15 cellular contexts compared by ENCODE assay signal in genomic region chr20:60962367-60963045, GRCh38.
DNase-seq lines count a peak whose midpoint lies in the region; ATAC-seq and TF ChIP-seq lines count a peak whose summit lies in the region.
"Had no signal": no experiment of that assay in that cellular context is flagged by ENCODE, and none has a peak within 500 bp of the region (broad histone marks: within the 10 kb centered on the region; RNA-seq: fewer than 3 reads in every experiment).

No MANE protein-coding gene starts in this region.

- H3K9ac ChIP-seq in MM.1S (ENCODE audit: low read length) (no peak overlapping the region), endodermal cell (ENCODE audit: extremely low read depth, low read length, poor library complexity, severe bottlenecking) (no peak overlapping the region), neuronal stem cell (ENCODE audit: low read depth, low read length, poor library complexity) (no peak overlapping the region)

- H4K20me1 ChIP-seq in MM.1S (ENCODE audit: insufficient read depth, low read length), result no peaks in the 10 kb centered on the region

- H2BK12ac ChIP-seq in neuronal stem cell (ENCODE audit: low read length), result no peak overlapping the region

- no peaks in the 10 kb centered on the region for H3K79me1 ChIP-seq in neuronal stem cell (ENCODE audit: low read depth, low read length)

- no peaks in the 10 kb centered on the region for H3K79me2 ChIP-seq in MM.1S (ENCODE audit: low read length)

- no peak overlapping the region for H4K8ac ChIP-seq in neuronal stem cell (ENCODE audit: low read depth, low read length)

- no peaks in the 10 kb centered on the region for H3K36me3 Mint-ChIP-seq in endodermal cell (ENCODE audit: low read depth)
- H3K36me3 Mint-ChIP-seq: CD14-positive monocyte; CD8-positive, alpha-beta T cell had no signal

- TF ChIP-seq CTCF in MM.1S (IDR thresholded peaks at IDR 0.05; ENCODE audit: low read length), result no peak
- TF ChIP-seq CTCF in endodermal cell (conservative IDR thresholded peaks at IDR 0.05), result no peak

- H2AFZ ChIP-seq in MM.1S (ENCODE audit: low read length) (no peak overlapping the region), neuronal stem cell (ENCODE audit: low read length) (no peak overlapping the region)

- H3K9me2 ChIP-seq in MM.1S (replicated peaks; ENCODE audit: insufficient read depth, low read length), result no peaks in the 10 kb centered on the region

- peaks cover 49% of the 10 kb centered on the region for H3K27me3 Mint-ChIP-seq in endodermal cell (ENCODE audit: insufficient read depth)

- H3K4me1 Mint-ChIP-seq in endodermal cell, result peaks cover 10% of the 10 kb centered on the region
- H3K4me1 Mint-ChIP-seq: CD14-positive monocyte had no signal

- H3K4me1 ChIP-seq in MM.1S (ENCODE audit: low read length), result 0 out of 2 replicates have a peak, but pooled peaks cover 8% of the 10 kb centered on the region
- H3K4me1 ChIP-seq in endodermal cell (ENCODE audit: control insufficient read depth, insufficient read depth, low read length), result peaks cover 2% of the 10 kb centered on the region
- H3K4me1 ChIP-seq in neuronal stem cell (ENCODE audit: control insufficient read depth in 2 of 2, insufficient read depth in 1 of 2, low read depth in 1 of 2, low read length in 2 of 2), result no peaks in the 10 kb centered on the region

- no peaks in the 10 kb centered on the region for H3F3A ChIP-seq in MM.1S (ENCODE audit: insufficient read depth, low read length)

- no peak overlapping the region for H4K91ac ChIP-seq in neuronal stem cell (ENCODE audit: low read depth, low read length, poor library complexity)

- H3K14ac ChIP-seq in neuronal stem cell (ENCODE audit: low read length), result no peak overlapping the region

- DNase-seq in MM.1S, result peak; percentile 57
- peak; percentile 29 for DNase-seq in endodermal cell
- DNase-seq in neuronal stem cell (ENCODE audit: low spot score), result no peak
- no peak for DNase-seq in anterior cingulate cortex (lab: John Stamatoyannopoulos, UW)
- DNase-seq in medulla oblongata (ENCODE audit: extremely low spot score), result no peak
- DNase-seq: CD8-positive, alpha-beta T cell; COR-L47; DMS153; DMS79 treated with DMSO at 0.1 percent for 48 hours; EL; GDM1; GOT3; H9 had no signal

- no peak for ATAC-seq in HG02885 (IDR thresholded peaks at IDR 0.05; ENCODE audit: poor library complexity, unreplicated experiment)
- ATAC-seq: CD8-positive, alpha-beta T cell had no signal

- H3K27ac Mint-ChIP-seq in endodermal cell, result no peak overlapping the region
- H3K27ac Mint-ChIP-seq: CD14-positive monocyte; CD8-positive, alpha-beta T cell had no signal

- H2BK5ac ChIP-seq in neuronal stem cell (ENCODE audit: low read length), result no peak overlapping the region

- H3K9me3 ChIP-seq in MM.1S (replicated peaks; ENCODE audit: insufficient read depth, low read length) (no peaks in the 10 kb centered on the region), endodermal cell (ENCODE audit: control insufficient read depth, low read length) (no peaks in the 10 kb centered on the region), neuronal stem cell (replicated peaks in 1 of 2; ENCODE audit: control insufficient read depth in 2 of 2, insufficient read depth in 1 of 2, low read depth in 1 of 2, low read length in 2 of 2) (no peaks in the 10 kb centered on the region)

- no peaks in the 10 kb centered on the region for H3K27me3 ChIP-seq in MM.1S (replicated peaks; ENCODE audit: insufficient read depth, low read length)
- H3K27me3 ChIP-seq in endodermal cell (ENCODE audit: control insufficient read depth, insufficient read depth, low read length, poor library complexity, severe bottlenecking), result no peaks in the 10 kb centered on the region
- no peaks in the 10 kb centered on the region for H3K27me3 ChIP-seq in neuronal stem cell (ENCODE audit: control insufficient read depth in 3 of 3, insufficient read depth in 3 of 3, low read depth in 1 of 3, low read length in 3 of 3)

- no peak overlapping the region for H2BK15ac ChIP-seq in neuronal stem cell (ENCODE audit: low read length)

- H3K18ac ChIP-seq in neuronal stem cell (ENCODE audit: low read length), result peak overlapping the region; percentile 19

- WGBS in endodermal cell (ENCODE audit: insufficient coverage in 1 of 2, insufficient read length in 1 of 2), 2 experiments, result 69 to 100% methylated on average over 2 to 6 of the region's 6 CpGs
- WGBS in neuronal stem cell (ENCODE audit: extremely low coverage in 2 of 2, insufficient read length in 2 of 2, insufficient replicate concordance in 1 of 2), 2 donors, result no CpG with 5 or more reads among the region's 6 CpGs

- H3K27ac ChIP-seq in MM.1S (ENCODE audit: low read length) (no peak overlapping the region), endodermal cell (ENCODE audit: low read depth, low read length) (no peak overlapping the region), neuronal stem cell (replicated peaks; ENCODE audit: low read length) (no peak overlapping the region)

- no peak overlapping the region for H3K4me3 Mint-ChIP-seq in endodermal cell
- H3K4me3 Mint-ChIP-seq: CD8-positive, alpha-beta T cell; H9 had no signal

- no peak overlapping the region for H3K4me3 ChIP-seq in MM.1S (ENCODE audit: low read length)
- H3K4me3 ChIP-seq in endodermal cell (ENCODE audit: low read length), result no peak overlapping the region
- H3K4me3 ChIP-seq in neuronal stem cell (ENCODE audit: low read length in 2 of 2), result no peak overlapping the region

- H3K36me3 ChIP-seq in MM.1S (replicated peaks; ENCODE audit: insufficient read depth, low read length) (no peaks in the 10 kb centered on the region), endodermal cell (ENCODE audit: control insufficient read depth, insufficient read depth, low read length) (no peaks in the 10 kb centered on the region), neuronal stem cell (replicated peaks in 1 of 2; ENCODE audit: control insufficient read depth in 2 of 2, insufficient read depth in 2 of 2, low read length in 2 of 2) (no peaks in the 10 kb centered on the region)

- no peak overlapping the region for H2BK120ac ChIP-seq in neuronal stem cell (ENCODE audit: low read depth, low read length)

- H3K4me2 ChIP-seq in MM.1S (ENCODE audit: low read depth, low read length) (no peak overlapping the region), neuronal stem cell (ENCODE audit: insufficient read depth, low read length, poor library complexity, severe bottlenecking) (no peak overlapping the region)

- H2AK5ac ChIP-seq in neuronal stem cell (ENCODE audit: low read depth, low read length), result no peak overlapping the region

- H3K23ac ChIP-seq in neuronal stem cell (ENCODE audit: low read depth, low read length, poor library complexity), result no peak overlapping the region

- H3K9me3 Mint-ChIP-seq in endodermal cell, result no peaks in the 10 kb centered on the region
- H3K9me3 Mint-ChIP-seq: CD8-positive, alpha-beta T cell had no signal

- no peak overlapping the region for H3K4ac ChIP-seq in neuronal stem cell (ENCODE audit: low read length)

Comparison
In these comparisons a context has a peak if more than half of its experiments do, and no peak if none do; other contexts are left out.
1. DNase-seq: peak in MM.1S (single experiment) and endodermal cell (single experiment); none in neuronal stem cell (single experiment), anterior cingulate cortex (0 of 58) and medulla oblongata (single experiment).